In genomic region chr2:31188141-31188540, GRCh38 we compare ENCODE assay signal across 2 cellular contexts.
TF ChIP-seq lines count a peak whose summit lies in the region.

No MANE protein-coding gene starts in this region.

TF ChIP-seq in GM23338, 12 proteins besides CTCF, POLR2A, EP300 and RAD21:
- TF ChIP-seq ZNF114 (CRISPR knock-in tag; IDR thresholded peaks at IDR 0.05), result no peak
- no peak for TF ChIP-seq JUNB (IDR thresholded peaks at IDR 0.05; ENCODE audit: unreplicated experiment)
- TF ChIP-seq EZH2phosphoT487 (IDR thresholded peaks at IDR 0.05; ENCODE audit: unreplicated experiment), result no peak
- no peak for TF ChIP-seq POLR2AphosphoS5 (IDR thresholded peaks at IDR 0.05; ENCODE audit: low read depth)
- TF ChIP-seq NANOG (IDR thresholded peaks at IDR 0.05; ENCODE audit: borderline replicate concordance), result no peak
- TF ChIP-seq ZNF462 (CRISPR knock-in tag; IDR thresholded peaks at IDR 0.05), result no peak
- TF ChIP-seq STAT1 (IDR thresholded peaks at IDR 0.05; ENCODE audit: unreplicated experiment), result no peak
- TF ChIP-seq EZH2 (IDR thresholded peaks at IDR 0.05; ENCODE audit: low read depth, unreplicated experiment), result no peak
- TF ChIP-seq ZNF331 (CRISPR knock-in tag; IDR thresholded peaks at IDR 0.05; ENCODE audit: low read depth), result no peak
- TF ChIP-seq REST (IDR thresholded peaks at IDR 0.05; ENCODE audit: unreplicated experiment), result no peak
- no peak for TF ChIP-seq CREB1 (CRISPR knock-in tag; IDR thresholded peaks at IDR 0.05; ENCODE audit: low read depth)
- no peak for TF ChIP-seq ETS1 (IDR thresholded peaks at IDR 0.05)

TF ChIP-seq in H1, 55 proteins besides CTCF, POLR2A, EP300 and RAD21:
- TF ChIP-seq MAX (IDR thresholded peaks at IDR 0.05), result no peak
- TF ChIP-seq ASH2L (IDR thresholded peaks at IDR 0.05; ENCODE audit: low read length), result no peak
- no peak for TF ChIP-seq HDAC2 (IDR thresholded peaks at IDR 0.05; ENCODE audit: borderline replicate concordance in 1 of 2, low read depth in 2 of 2, low read length in 2 of 2)
- no peak for TF ChIP-seq BACH1 (IDR thresholded peaks at IDR 0.05; ENCODE audit: low read length)
- TF ChIP-seq ATF3 (IDR thresholded peaks at IDR 0.05; ENCODE audit: insufficient read depth, low read depth, low read length), result no peak
- no peak for TF ChIP-seq SAP30 (IDR thresholded peaks at IDR 0.05; ENCODE audit: insufficient read depth, insufficient replicate concordance, low read length)
- TF ChIP-seq SRF (IDR thresholded peaks at IDR 0.05; ENCODE audit: low read depth, low read length), result no peak
- no peak for TF ChIP-seq CHD7 (IDR thresholded peaks at IDR 0.05; ENCODE audit: insufficient replicate concordance, low read length)
- no peak for TF ChIP-seq ZNF274 (IDR thresholded peaks at IDR 0.05; ENCODE audit: borderline replicate concordance, extremely low read depth, low read length)
- no peak for TF ChIP-seq CEBPB (IDR thresholded peaks at IDR 0.05; ENCODE audit: low read depth, low read length)
- TF ChIP-seq CHD2 (IDR thresholded peaks at IDR 0.05; ENCODE audit: low read length), result no peak
- no peak for TF ChIP-seq TEAD4 (IDR thresholded peaks at IDR 0.05; ENCODE audit: low read depth, low read length)
- TF ChIP-seq TCF12 (IDR thresholded peaks at IDR 0.05; ENCODE audit: low read depth, low read length), result no peak
- TF ChIP-seq PHF8 (conservative IDR thresholded peaks at IDR 0.05; ENCODE audit: low read depth, low read length), result no peak
- TF ChIP-seq KDM4A (IDR thresholded peaks at IDR 0.05; ENCODE audit: low read depth, low read length, severe bottlenecking), result no peak
- TF ChIP-seq SIN3A (conservative IDR thresholded peaks at IDR 0.05 in 1 of 2, IDR thresholded peaks at IDR 0.05 in 1 of 2; ENCODE audit: low read depth in 1 of 2, low read length in 2 of 2), result no peak
- no peak for TF ChIP-seq HDAC6 (IDR thresholded peaks at IDR 0.05; ENCODE audit: low read depth, low read length)
- no peak for TF ChIP-seq SP2 (IDR thresholded peaks at IDR 0.05; ENCODE audit: low read length)
- no peak for TF ChIP-seq TBP (IDR thresholded peaks at IDR 0.05; ENCODE audit: low read depth, low read length)
- TF ChIP-seq MAFK (IDR thresholded peaks at IDR 0.05; ENCODE audit: low read depth, low read length), result no peak
